ENCODE assay signal across 8 cellular contexts in genomic region chr19:41263042-41263849, GRCh38. TPM values are rescaled to one million over a fixed set of nuclear protein-coding genes. Genes with fewer than 3 reads are reported as not detected.
DNase-seq lines count a peak whose midpoint lies in the region; ATAC-seq and TF ChIP-seq lines count a peak whose summit lies in the region.

No MANE protein-coding gene starts in this region.

- peak overlapping the region; percentile 100 for H3K27ac Mint-ChIP-seq in osteocyte (ENCODE audit: unreplicated experiment)

- peaks cover 13 to 22% of the 10 kb centered on the region in 2 donors for H3K4me1 ChIP-seq in thyroid gland

- no peaks in the 10 kb centered on the region for H3K9me3 Mint-ChIP-seq in osteocyte (ENCODE audit: unreplicated experiment)

- intact Hi-C loops in thyroid gland (cut with DNase I): loop anchor here (5.0 kb wide), 1 partner anchor 61 kb away; no protein-coding TSS in a partner anchor

- WGBS in thyroid gland, 2 donors: 0% methylated on average over 44 to 46 of the region's 46 CpGs

- no peak for TF ChIP-seq CTCF in AG04449 (IDR thresholded peaks at IDR 0.05; ENCODE audit: insufficient read depth, low read length, missing control alignments)
- no peak for TF ChIP-seq CTCF in foreskin fibroblast (IDR thresholded peaks at IDR 0.05; ENCODE audit: low read depth, low read length)
- no peak for TF ChIP-seq CTCF in osteocyte (IDR thresholded peaks at IDR 0.05)
- TF ChIP-seq CTCF in thyroid gland (IDR thresholded peaks at IDR 0.05): no peak

- ATAC-seq in GM18520 (IDR thresholded peaks at IDR 0.05; ENCODE audit: unreplicated experiment): peak; percentile 0
- peak; percentile 11 for ATAC-seq in HG03460 (IDR thresholded peaks at IDR 0.05; ENCODE audit: unreplicated experiment)

- CTCF ChIA-PET in AG04449 (lab: Yijun Ruan, JAX): interaction anchor here (1.1 to 14.0 kb wide), 11 partner anchors 12 to 57 kb away, joined by 3 to 205 read pairs (median 8); partner anchors contain the start of gene AXL

- H3K4me3 ChIP-seq in AG04449 (ENCODE audit: low read depth, low read length) (peak overlapping the region; percentile 78), foreskin fibroblast (ENCODE audit: low read depth in 1 of 2, low read length in 2 of 2) (peak overlapping the region; percentile 74 to 80), thyroid gland (replicated peaks in 1 of 3) (peak overlapping the region; percentile 32 to 59 (median 54))

- H3K27me3 ChIP-seq in thyroid gland: no peaks in the 10 kb centered on the region

- TF ChIP-seq POLR2A in thyroid gland (IDR thresholded peaks at IDR 0.05): peak; percentile 83 to 98

- peak overlapping the region; percentile 93 to 98 (median 98) for H3K27ac ChIP-seq in thyroid gland

- POLR2A ChIA-PET in AG04449 (lab: Yijun Ruan, JAX): interaction anchor here (0.6 to 3.7 kb wide), 13 partner anchors 10 to 176 kb away, joined by 3 to 28 read pairs (median 4); partner anchors contain the start of gene AXL

- H3K36me3 ChIP-seq in thyroid gland: peaks cover 4 to 10% of the 10 kb centered on the region in 2 donors

- peak overlapping the region; percentile 98 for H3K4me3 Mint-ChIP-seq in osteocyte (ENCODE audit: unreplicated experiment)

- H3K4me1 Mint-ChIP-seq in osteocyte (ENCODE audit: unreplicated experiment): peaks cover 40% of the 10 kb centered on the region

- DNase-seq in AG04449 (ENCODE audit: low read depth, low spot score) (peak; percentile 16), RPMI7951 (ENCODE audit: low read depth) (peak; percentile 71), activated gamma-delta T cell (lab: John Stamatoyannopoulos, UW) (peak; percentile 32), foreskin fibroblast (peak; percentile 61 to 81), osteocyte (ENCODE audit: extremely low spot score, unreplicated experiment) (peak; percentile 86), thyroid gland (peak; percentile 74 to 78)

- no peaks in the 10 kb centered on the region for H3K9me3 ChIP-seq in thyroid gland

- H3K27me3 Mint-ChIP-seq in osteocyte (ENCODE audit: unreplicated experiment): no peaks in the 10 kb centered on the region

- H3K36me3 Mint-ChIP-seq in osteocyte (ENCODE audit: unreplicated experiment): peaks cover 21% of the 10 kb centered on the region

RNA-seq across cellular contexts. Expression of gene HNRNPUL1, which starts 0.9 kb away (rescaled TPM):
- total RNA-seq in RPMI7951 (2014; rRNA removed; shearing (Covaris generic)): 101 and 105 TPM in 2 replicates
- total RNA-seq in osteocyte: 226 and 237 TPM in 2 replicates
- 100 to 1,000 TPM; 129 to 180 (median 150) TPM for total RNA-seq in thyroid gland

RNA-seq across cellular contexts. Expression of gene AXL, which starts 44.2 kb away (rescaled TPM):
- total RNA-seq in RPMI7951 (2014; rRNA removed; shearing (Covaris generic)): 140 and 156 TPM in 2 replicates
- total RNA-seq in osteocyte: 250 and 265 TPM in 2 replicates
- total RNA-seq in thyroid gland: 10 to 100 TPM; 17.5 to 61.3 (median 35.4) TPM

RNA-seq across cellular contexts. Expression of gene CCDC97, which starts 46.7 kb away (rescaled TPM):
- total RNA-seq in RPMI7951 (2014; rRNA removed; shearing (Covaris generic)): 8.2 and 9.3 TPM in 2 replicates
- 34.4 and 35.9 TPM in 2 replicates for total RNA-seq in osteocyte
- total RNA-seq in thyroid gland: 10 to 100 TPM; 10.6 to 22.0 (median 19.3) TPM

Comparison
In these comparisons a context has a peak if more than half of its experiments do, and no peak if none do; other contexts are left out.
1. Peak in every context shown above with its lines: DNase-seq, ATAC-seq, H3K4me3 ChIP-seq and H3K27ac ChIP-seq.
2. DNase-seq: peak in every context shown above with its lines; median percentile 86 in osteocyte; 76 in thyroid gland; 71 in RPMI7951; 71 in foreskin fibroblast; 32 in activated gamma-delta T cell; 16 in AG04449.